Comparison of ENCODE assay signal across 7 cellular contexts in genomic region chr1:6648556-6648955, GRCh38.
"Had no signal": no experiment of that assay in that cellular context is flagged by ENCODE, and none has a peak within 500 bp of the region (broad histone marks: within the 10 kb centered on the region; RNA-seq: fewer than 3 reads in every experiment).

No MANE protein-coding gene starts in this region.

- H3K27ac ChIP-seq: HL-60 had no signal

- H3K4me3 Mint-ChIP-seq: H9, IgD-negative memory B cell had no signal

- H3K27ac Mint-ChIP-seq: IgD-negative memory B cell had no signal

- H3K27me3 Mint-ChIP-seq: IgD-negative memory B cell had no signal

- DNase-seq: GOT3, H9, HCEC 1CT, KBM-7 had no signal

- H3K9me3 Mint-ChIP-seq: H9, IgD-negative memory B cell had no signal

- ATAC-seq: HepG2 had no signal
